8 cellular contexts compared by ENCODE assay signal in genomic region chr18:47370052-47370451, GRCh38.
"Had no signal": no experiment of that assay in that cellular context is flagged by ENCODE, and none has a peak within 500 bp of the region (broad histone marks: within the 10 kb centered on the region; RNA-seq: fewer than 3 reads in every experiment).

No MANE protein-coding gene starts in this region.

- H3K27ac ChIP-seq: GM23248, HL-60 had no signal

- H3K36me3 ChIP-seq: HAP-1 had no signal

- H2AFZ ChIP-seq: GM23248 had no signal

- H3K4me3 Mint-ChIP-seq: IgD-negative memory B cell had no signal

- H3K9ac ChIP-seq: GM23248 had no signal

- DNase-seq: GM23248, GOT3, H7 had no signal

- H3K4me1 ChIP-seq: HAP-1 had no signal

- H3K9me3 ChIP-seq: HAP-1 had no signal

- H3K4me1 Mint-ChIP-seq: IgD-negative memory B cell had no signal

- H3K4me3 ChIP-seq: GM23248, HAP-1 had no signal

- ATAC-seq: HCT116, HepG2 had no signal

- H3K27ac Mint-ChIP-seq: IgD-negative memory B cell had no signal
